In the genomic region with DNA sequence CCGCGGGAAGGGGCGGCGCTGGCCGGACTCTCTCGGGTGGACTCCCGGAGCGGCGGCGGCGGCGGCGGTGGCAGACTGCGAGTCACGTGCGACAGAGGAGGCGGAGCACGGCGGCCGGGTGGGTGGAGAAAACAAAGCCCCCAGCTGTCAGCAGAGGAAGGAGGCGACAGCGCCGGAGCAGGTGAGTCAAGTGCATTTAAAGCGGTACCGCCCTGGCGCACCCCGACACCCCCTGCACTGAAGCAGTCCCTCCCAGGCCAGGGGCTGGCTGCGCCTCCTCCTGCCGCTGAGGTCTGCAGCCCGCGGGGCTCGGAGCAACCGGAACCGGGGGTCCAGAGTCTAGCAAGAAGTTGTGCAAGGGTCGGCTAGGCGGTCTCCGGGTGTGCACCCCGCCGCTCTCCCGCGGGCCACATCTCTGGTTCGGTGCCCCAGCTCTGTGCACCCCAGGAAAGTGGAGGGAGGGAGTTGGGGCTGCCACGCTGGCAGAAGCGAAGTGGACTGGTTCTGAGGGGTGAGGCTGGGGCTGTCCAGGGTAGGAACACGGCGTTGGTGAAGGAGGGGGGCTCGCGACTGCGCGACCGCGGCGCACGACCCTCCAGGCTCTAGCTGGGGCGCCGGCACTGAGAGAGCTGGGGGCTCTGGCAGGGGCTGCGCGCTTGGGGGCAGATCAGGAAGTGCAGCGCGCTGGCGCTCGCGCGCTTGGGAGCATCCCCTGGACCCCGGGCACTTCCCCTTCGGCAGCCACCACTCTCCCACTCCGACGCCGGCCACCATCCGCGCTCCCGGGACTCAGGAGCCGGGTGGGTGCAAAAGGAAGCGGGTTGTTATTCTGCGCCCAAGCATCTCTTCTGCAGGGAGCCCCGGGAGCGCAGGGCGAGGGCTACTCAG, we compare ENCODE assay signal across 1 cellular context.
TF ChIP-seq lines count a peak whose summit lies in the region.

No MANE protein-coding gene starts in this region.

TF ChIP-seq in K562, 482 proteins besides CTCF, POLR2A, EP300 and RAD21 (continued from another document and continues in another):
- TF ChIP-seq RFX5 (IDR thresholded peaks at IDR 0.05; ENCODE audit: low read depth, low read length) (no peak), HNRNPUL1 (IDR thresholded peaks at IDR 0.05; ENCODE audit: low read length) (no peak), MEIS2 (IDR thresholded peaks at IDR 0.05; ENCODE audit: partially characterized antibody) (peak; percentile 40), KLF6 (CRISPR knock-in tag; IDR thresholded peaks at IDR 0.05; ENCODE audit: borderline replicate concordance) (no peak), ZNF239 (CRISPR knock-in tag; IDR thresholded peaks at IDR 0.05) (no peak), SNRNP70 (optimal IDR thresholded peaks at IDR 0.05; ENCODE audit: low read depth, low read length) (no peak), BRCA1 (IDR thresholded peaks at IDR 0.05) (no peak), BRCA1 (CRISPR knock-in tag; IDR thresholded peaks at IDR 0.05) (no peak), CXXC5 (CRISPR knock-in tag; IDR thresholded peaks at IDR 0.05) (peak; percentile 44; the same call in 1 of the 2 replicates), CTBP1 (IDR thresholded peaks at IDR 0.05; ENCODE audit: borderline replicate concordance) (peak; percentile 34; the same call in 1 of the 2 replicates), ZNF134 (CRISPR knock-in tag; conservative IDR thresholded peaks at IDR 0.05) (no peak), BDP1 (IDR thresholded peaks at IDR 0.05; ENCODE audit: insufficient read depth, insufficient read length) (no peak), MTF1 (CRISPR knock-in tag; IDR thresholded peaks at IDR 0.05; ENCODE audit: borderline replicate concordance) (no peak), ZNF41 (CRISPR knock-in tag; conservative IDR thresholded peaks at IDR 0.05) (no peak), CHD1 (IDR thresholded peaks at IDR 0.05; ENCODE audit: low read length) (peak; percentile 27), ZNF354B (CRISPR knock-in tag; IDR thresholded peaks at IDR 0.05) (no peak), NR2C1 (IDR thresholded peaks at IDR 0.05) (no peak), NR2C1 (tag; IDR thresholded peaks at IDR 0.05) (no peak), ZNF77 (CRISPR knock-in tag; IDR thresholded peaks at IDR 0.05) (no peak), RBM17 (IDR thresholded peaks at IDR 0.05; ENCODE audit: borderline replicate concordance, low read depth, low read length) (no peak), TARDBP (IDR thresholded peaks at IDR 0.05) (no peak), TAL1 (IDR thresholded peaks at IDR 0.05) (no peak), KLF13 (tag; IDR thresholded peaks at IDR 0.05; ENCODE audit: borderline replicate concordance, low read depth) (no peak), ZNF133 (CRISPR knock-in tag; IDR thresholded peaks at IDR 0.05) (no peak), DIDO1 (tag; IDR thresholded peaks at IDR 0.05; ENCODE audit: low read depth) (peak; percentile 34; the same call in 1 of the 2 replicates), NRF1 (conservative IDR thresholded peaks at IDR 0.05 in 1 of 2, IDR thresholded peaks at IDR 0.05 in 1 of 2) (peak; percentile 38 to 49), ZNF23 (CRISPR knock-in tag; IDR thresholded peaks at IDR 0.05) (no peak), ZNF217 (CRISPR knock-in tag; IDR thresholded peaks at IDR 0.05) (no peak), ZNF24 (IDR thresholded peaks at IDR 0.05) (no peak), SMARCE1 (IDR thresholded peaks at IDR 0.05) (no peak), RNF2 (IDR thresholded peaks at IDR 0.05) (no peak), SMARCA5 (IDR thresholded peaks at IDR 0.05) (no peak), ZNF699 (CRISPR knock-in tag; IDR thresholded peaks at IDR 0.05; ENCODE audit: insufficient replicate concordance) (no peak), ILK (tag; IDR thresholded peaks at IDR 0.05; ENCODE audit: borderline replicate concordance, low read depth) (no peak), NR4A1 (CRISPR knock-in tag; IDR thresholded peaks at IDR 0.05) (no peak), NR4A1 (tag; IDR thresholded peaks at IDR 0.05) (no peak), EGR1 (conservative IDR thresholded peaks at IDR 0.05) (no peak; the same call in 1 of the 2 replicates), NFATC3 (IDR thresholded peaks at IDR 0.05) (no peak), ZNF347 (CRISPR knock-in tag; IDR thresholded peaks at IDR 0.05; ENCODE audit: low read depth) (no peak), SAP30 (IDR thresholded peaks at IDR 0.05; ENCODE audit: borderline replicate concordance, insufficient read depth, low read depth, low read length, poor library complexity, severe bottlenecking) (peak; percentile 63), ZNF830 (CRISPR knock-in tag; IDR thresholded peaks at IDR 0.05) (no peak), RB1 (IDR thresholded peaks at IDR 0.05; ENCODE audit: low read depth) (0 out of 2 replicates have a peak, but pooled peaks have one; percentile 47), U2AF1 (optimal IDR thresholded peaks at IDR 0.05; ENCODE audit: low read depth, low read length) (no peak), RFX7 (CRISPR knock-in tag; IDR thresholded peaks at IDR 0.05) (no peak), TCF3 (CRISPR knock-in tag; IDR thresholded peaks at IDR 0.05) (0 out of 2 replicates have a peak, but pooled peaks have one; percentile 18), FOXK1 (CRISPR knock-in tag; IDR thresholded peaks at IDR 0.05; ENCODE audit: borderline replicate concordance) (no peak)
- TF ChIP-seq, protein P1, sequence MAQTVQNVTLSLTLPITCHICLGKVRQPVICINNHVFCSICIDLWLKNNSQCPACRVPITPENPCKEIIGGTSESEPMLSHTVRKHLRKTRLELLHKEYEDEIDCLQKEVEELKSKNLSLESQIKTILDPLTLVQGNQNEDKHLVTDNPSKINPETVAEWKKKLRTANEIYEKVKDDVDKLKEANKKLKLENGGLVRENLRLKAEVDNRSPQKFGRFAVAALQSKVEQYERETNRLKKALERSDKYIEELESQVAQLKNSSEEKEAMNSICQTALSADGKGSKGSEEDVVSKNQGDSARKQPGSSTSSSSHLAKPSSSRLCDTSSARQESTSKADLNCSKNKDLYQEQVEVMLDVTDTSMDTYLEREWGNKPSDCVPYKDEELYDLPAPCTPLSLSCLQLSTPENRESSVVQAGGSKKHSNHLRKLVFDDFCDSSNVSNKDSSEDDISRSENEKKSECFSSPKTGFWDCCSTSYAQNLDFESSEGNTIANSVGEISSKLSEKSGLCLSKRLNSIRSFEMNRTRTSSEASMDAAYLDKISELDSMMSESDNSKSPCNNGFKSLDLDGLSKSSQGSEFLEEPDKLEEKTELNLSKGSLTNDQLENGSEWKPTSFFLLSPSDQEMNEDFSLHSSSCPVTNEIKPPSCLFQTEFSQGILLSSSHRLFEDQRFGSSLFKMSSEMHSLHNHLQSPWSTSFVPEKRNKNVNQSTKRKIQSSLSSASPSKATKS (CRISPR knock-in tag; IDR thresholded peaks at IDR 0.05), result no peak
- TF ChIP-seq, protein P2, sequence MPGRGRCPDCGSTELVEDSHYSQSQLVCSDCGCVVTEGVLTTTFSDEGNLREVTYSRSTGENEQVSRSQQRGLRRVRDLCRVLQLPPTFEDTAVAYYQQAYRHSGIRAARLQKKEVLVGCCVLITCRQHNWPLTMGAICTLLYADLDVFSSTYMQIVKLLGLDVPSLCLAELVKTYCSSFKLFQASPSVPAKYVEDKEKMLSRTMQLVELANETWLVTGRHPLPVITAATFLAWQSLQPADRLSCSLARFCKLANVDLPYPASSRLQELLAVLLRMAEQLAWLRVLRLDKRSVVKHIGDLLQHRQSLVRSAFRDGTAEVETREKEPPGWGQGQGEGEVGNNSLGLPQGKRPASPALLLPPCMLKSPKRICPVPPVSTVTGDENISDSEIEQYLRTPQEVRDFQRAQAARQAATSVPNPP (IDR thresholded peaks at IDR 0.05; ENCODE audit: borderline replicate concordance, insufficient read depth, insufficient read length), result no peak
- TF ChIP-seq, protein P3, sequence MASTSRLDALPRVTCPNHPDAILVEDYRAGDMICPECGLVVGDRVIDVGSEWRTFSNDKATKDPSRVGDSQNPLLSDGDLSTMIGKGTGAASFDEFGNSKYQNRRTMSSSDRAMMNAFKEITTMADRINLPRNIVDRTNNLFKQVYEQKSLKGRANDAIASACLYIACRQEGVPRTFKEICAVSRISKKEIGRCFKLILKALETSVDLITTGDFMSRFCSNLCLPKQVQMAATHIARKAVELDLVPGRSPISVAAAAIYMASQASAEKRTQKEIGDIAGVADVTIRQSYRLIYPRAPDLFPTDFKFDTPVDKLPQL (IDR thresholded peaks at IDR 0.05; ENCODE audit: extremely low read depth, insufficient read length), result no peak
- TF ChIP-seq, protein P4, sequence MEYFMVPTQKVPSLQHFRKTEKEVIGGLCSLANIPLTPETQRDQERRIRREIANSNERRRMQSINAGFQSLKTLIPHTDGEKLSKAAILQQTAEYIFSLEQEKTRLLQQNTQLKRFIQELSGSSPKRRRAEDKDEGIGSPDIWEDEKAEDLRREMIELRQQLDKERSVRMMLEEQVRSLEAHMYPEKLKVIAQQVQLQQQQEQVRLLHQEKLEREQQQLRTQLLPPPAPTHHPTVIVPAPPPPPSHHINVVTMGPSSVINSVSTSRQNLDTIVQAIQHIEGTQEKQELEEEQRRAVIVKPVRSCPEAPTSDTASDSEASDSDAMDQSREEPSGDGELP (CRISPR knock-in tag; IDR thresholded peaks at IDR 0.05; ENCODE audit: borderline replicate concordance), result peak; percentile 85; the same call in 1 of the 2 replicates
- TF ChIP-seq, protein P5, sequence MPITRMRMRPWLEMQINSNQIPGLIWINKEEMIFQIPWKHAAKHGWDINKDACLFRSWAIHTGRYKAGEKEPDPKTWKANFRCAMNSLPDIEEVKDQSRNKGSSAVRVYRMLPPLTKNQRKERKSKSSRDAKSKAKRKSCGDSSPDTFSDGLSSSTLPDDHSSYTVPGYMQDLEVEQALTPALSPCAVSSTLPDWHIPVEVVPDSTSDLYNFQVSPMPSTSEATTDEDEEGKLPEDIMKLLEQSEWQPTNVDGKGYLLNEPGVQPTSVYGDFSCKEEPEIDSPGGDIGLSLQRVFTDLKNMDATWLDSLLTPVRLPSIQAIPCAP (CRISPR knock-in tag; IDR thresholded peaks at IDR 0.05; ENCODE audit: borderline replicate concordance), result no peak
- TF ChIP-seq, protein P6, sequence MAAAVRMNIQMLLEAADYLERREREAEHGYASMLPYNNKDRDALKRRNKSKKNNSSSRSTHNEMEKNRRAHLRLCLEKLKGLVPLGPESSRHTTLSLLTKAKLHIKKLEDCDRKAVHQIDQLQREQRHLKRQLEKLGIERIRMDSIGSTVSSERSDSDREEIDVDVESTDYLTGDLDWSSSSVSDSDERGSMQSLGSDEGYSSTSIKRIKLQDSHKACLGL (CRISPR knock-in tag; IDR thresholded peaks at IDR 0.05; ENCODE audit: borderline replicate concordance, poor library complexity, severe bottlenecking), result no peak
- TF ChIP-seq, protein P7, sequence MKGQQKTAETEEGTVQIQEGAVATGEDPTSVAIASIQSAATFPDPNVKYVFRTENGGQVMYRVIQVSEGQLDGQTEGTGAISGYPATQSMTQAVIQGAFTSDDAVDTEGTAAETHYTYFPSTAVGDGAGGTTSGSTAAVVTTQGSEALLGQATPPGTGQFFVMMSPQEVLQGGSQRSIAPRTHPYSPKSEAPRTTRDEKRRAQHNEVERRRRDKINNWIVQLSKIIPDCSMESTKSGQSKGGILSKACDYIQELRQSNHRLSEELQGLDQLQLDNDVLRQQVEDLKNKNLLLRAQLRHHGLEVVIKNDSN (CRISPR knock-in tag; IDR thresholded peaks at IDR 0.05), result peak; percentile 84
- TF ChIP-seq, protein P8, sequence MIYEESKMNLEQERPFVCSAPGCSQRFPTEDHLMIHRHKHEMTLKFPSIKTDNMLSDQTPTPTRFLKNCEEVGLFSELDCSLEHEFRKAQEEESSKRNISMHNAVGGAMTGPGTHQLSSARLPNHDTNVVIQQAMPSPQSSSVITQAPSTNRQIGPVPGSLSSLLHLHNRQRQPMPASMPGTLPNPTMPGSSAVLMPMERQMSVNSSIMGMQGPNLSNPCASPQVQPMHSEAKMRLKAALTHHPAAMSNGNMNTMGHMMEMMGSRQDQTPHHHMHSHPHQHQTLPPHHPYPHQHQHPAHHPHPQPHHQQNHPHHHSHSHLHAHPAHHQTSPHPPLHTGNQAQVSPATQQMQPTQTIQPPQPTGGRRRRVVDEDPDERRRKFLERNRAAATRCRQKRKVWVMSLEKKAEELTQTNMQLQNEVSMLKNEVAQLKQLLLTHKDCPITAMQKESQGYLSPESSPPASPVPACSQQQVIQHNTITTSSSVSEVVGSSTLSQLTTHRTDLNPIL (CRISPR knock-in tag; IDR thresholded peaks at IDR 0.05), result no peak
- TF ChIP-seq, protein P9, sequence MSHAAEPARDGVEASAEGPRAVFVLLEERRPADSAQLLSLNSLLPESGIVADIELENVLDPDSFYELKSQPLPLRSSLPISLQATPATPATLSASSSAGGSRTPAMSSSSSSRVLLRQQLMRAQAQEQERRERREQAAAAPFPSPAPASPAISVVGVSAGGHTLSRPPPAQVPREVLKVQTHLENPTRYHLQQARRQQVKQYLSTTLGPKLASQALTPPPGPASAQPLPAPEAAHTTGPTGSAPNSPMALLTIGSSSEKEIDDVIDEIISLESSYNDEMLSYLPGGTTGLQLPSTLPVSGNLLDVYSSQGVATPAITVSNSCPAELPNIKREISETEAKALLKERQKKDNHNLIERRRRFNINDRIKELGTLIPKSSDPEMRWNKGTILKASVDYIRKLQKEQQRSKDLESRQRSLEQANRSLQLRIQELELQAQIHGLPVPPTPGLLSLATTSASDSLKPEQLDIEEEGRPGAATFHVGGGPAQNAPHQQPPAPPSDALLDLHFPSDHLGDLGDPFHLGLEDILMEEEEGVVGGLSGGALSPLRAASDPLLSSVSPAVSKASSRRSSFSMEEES (CRISPR knock-in tag; IDR thresholded peaks at IDR 0.05), result peak; percentile 83
- TF ChIP-seq, protein P10, sequence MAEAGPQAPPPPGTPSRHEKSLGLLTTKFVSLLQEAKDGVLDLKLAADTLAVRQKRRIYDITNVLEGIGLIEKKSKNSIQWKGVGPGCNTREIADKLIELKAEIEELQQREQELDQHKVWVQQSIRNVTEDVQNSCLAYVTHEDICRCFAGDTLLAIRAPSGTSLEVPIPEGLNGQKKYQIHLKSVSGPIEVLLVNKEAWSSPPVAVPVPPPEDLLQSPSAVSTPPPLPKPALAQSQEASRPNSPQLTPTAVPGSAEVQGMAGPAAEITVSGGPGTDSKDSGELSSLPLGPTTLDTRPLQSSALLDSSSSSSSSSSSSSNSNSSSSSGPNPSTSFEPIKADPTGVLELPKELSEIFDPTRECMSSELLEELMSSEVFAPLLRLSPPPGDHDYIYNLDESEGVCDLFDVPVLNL (CRISPR knock-in tag; IDR thresholded peaks at IDR 0.05; ENCODE audit: low read depth), result no peak
